Comparison of ENCODE assay signal across 8 cellular contexts in the genomic region with DNA sequence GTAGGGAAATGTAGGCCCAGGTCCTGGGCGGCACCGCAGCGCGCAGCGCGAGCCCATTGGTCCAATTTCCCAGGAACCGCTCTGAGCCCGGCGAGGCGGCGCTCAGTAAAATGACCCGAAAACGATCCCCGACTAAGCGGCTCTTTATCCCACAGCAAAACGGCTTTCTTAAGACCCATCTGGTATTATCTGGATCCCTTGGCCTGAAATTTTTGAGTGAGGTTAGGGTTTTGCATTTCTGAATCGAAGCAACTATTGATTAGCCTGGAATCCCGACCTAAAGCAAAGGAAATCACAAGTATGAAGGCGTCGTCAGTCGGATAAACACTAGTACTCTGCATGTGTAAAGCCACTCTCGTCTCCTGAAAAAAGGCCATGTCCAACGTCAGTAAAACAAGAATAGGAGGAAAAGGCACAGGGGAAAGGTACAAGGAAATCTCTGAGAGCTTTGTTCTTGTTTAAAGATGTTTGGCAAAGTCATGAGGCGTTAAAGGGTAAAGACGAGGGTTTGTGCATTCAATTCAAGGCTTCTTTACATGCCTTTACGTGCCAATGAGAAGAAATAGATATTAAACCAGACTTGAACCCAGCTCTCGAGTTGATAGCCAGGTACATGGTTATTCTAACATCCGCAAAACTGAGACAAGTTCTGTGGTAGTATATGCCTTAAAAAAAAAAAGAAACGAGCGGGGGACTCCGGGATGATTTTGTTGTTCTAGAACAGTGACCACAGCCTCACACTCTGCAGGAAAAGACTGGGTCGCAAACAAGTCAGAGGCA. TPM values are rescaled to one million over a fixed set of nuclear protein-coding genes. Genes with fewer than 3 reads are reported as not detected.
DNase-seq lines count a peak whose midpoint lies in the region; ATAC-seq, FAIRE-seq and TF ChIP-seq lines count a peak whose summit lies in the region.

No MANE protein-coding gene starts in this region.

- H3K9me3 Mint-ChIP-seq in Caco-2 (ENCODE audit: unreplicated experiment): no peaks in the 10 kb centered on the region

- H4K91ac ChIP-seq in mesenchymal stem cell (ENCODE audit: low read length): peak overlapping the region; percentile 73

- CTCF ChIA-PET in Caco-2 (lab: Charles Lee) (interaction anchor here (0.8 to 7.7 kb wide), 7 partner anchors 12 to 147 kb away, joined by 3 to 241 read pairs (median 11); partner anchors contain the start of genes AP5B1, CCDC85B, FIBP and KAT5), GM12878 (lab: Yijun Ruan, JAX) (interaction anchor here (0.8 to 5.7 kb wide), 14 partner anchors 12 to 220 kb away, joined by 3 to 146 read pairs (median 4); partner anchors contain the start of genes CCDC85B, EFEMP2, FIBP and KAT5)

- H3K36me3 ChIP-seq in Caco-2 (ENCODE audit: control insufficient read depth, insufficient read depth, low read length): peaks cover 6% of the 10 kb centered on the region; the same call in 1 of the 2 replicates
- peaks cover 49% of the 10 kb centered on the region for H3K36me3 ChIP-seq in HUES64 (ENCODE audit: insufficient read depth, low read length)
- H3K36me3 ChIP-seq in GM12878 (ENCODE audit: control insufficient read depth in 2 of 2, insufficient read depth in 2 of 2, low read length in 1 of 2): peaks cover 29 to 36% of the 10 kb centered on the region in 2 experiments; a peak in 3 of 4 replicates
- H3K36me3 ChIP-seq in mesenchymal stem cell (ENCODE audit: control insufficient read depth in 1 of 2, insufficient read depth in 2 of 2, low read depth in 1 of 2, low read length in 2 of 2): peaks cover 46 to 48% of the 10 kb centered on the region in 2 experiments

- H4K8ac ChIP-seq in mesenchymal stem cell (ENCODE audit: low read length): peak overlapping the region; percentile 35

- H3K9ac ChIP-seq in HUES64 (ENCODE audit: low read depth, low read length): peak overlapping the region; percentile 96
- peak overlapping the region; percentile 97 for H3K9ac ChIP-seq in GM12878 (ENCODE audit: control insufficient read depth, insufficient read depth, low read length)
- peak overlapping the region; percentile 94 for H3K9ac ChIP-seq in mesenchymal stem cell (ENCODE audit: low read length)

- H3K27me3 Mint-ChIP-seq in Caco-2 (ENCODE audit: insufficient read depth, unreplicated experiment): no peaks in the 10 kb centered on the region

- 1% methylated on average over 32 of the region's 32 CpGs for WGBS in HUES64
- under 1% methylated on average over 32 of the region's 32 CpGs for WGBS in GM12878 (ENCODE audit: insufficient coverage, insufficient replicate concordance, low lambda C conversion rate, missing lambda C conversion rate)
- WGBS in mesenchymal stem cell: 1% methylated on average over 21 of the region's 32 CpGs

- no peak for TF ChIP-seq POLR2A in GM12878 (IDR thresholded peaks at IDR 0.05; ENCODE audit: low read depth, low read length)

- H3K4ac ChIP-seq in mesenchymal stem cell (ENCODE audit: low read depth in 1 of 2, low read length in 2 of 2): peak overlapping the region; percentile 52 to 63

- H3K27ac ChIP-seq in HUES64 (ENCODE audit: low read depth, low read length): peak overlapping the region; percentile 96
- peak overlapping the region; percentile 100 for H3K27ac ChIP-seq in GM12878 (ENCODE audit: control insufficient read depth, insufficient read depth)
- peak overlapping the region; percentile 97 for H3K27ac ChIP-seq in mesenchymal stem cell (ENCODE audit: low read length, poor library complexity, severe bottlenecking)

- intact Hi-C loops in Caco-2 (cut with micrococcal nuclease; ENCODE audit: unreplicated experiment): loop anchor here (1.0 to 5.0 kb wide), 3 partner anchors 40 to 206 kb away; partner anchors contain the start of gene KAT5
- intact Hi-C loops in GM12878 (cut with micrococcal nuclease; ENCODE audit: unreplicated experiment): loop anchor here (1.0 to 5.0 kb wide), 4 partner anchors 30 to 195 kb away; partner anchors contain the start of genes BANF1, EIF1AD, FIBP and SF3B2

- peaks cover 21% of the 10 kb centered on the region for H4K20me1 ChIP-seq in GM12878 (ENCODE audit: control insufficient read depth, insufficient read depth)

- POLR2A ChIA-PET in Caco-2 (lab: Charles Lee): interaction anchor here (0.5 to 3.0 kb wide), 25 partner anchors 7 to 271 kb away, joined by 3 to 43 read pairs (median 6); partner anchors contain the start of genes CCDC85B, FIBP, KAT5 and RELA
- POLR2A ChIA-PET in GM12878 (lab: Charles Lee): interaction anchor here (0.6 to 5.6 kb wide), 21 partner anchors 10 to 277 kb away, joined by 3 to 155 read pairs (median 5); partner anchors contain the start of genes BANF1, CCDC85B, EFEMP2 and EIF1AD

- SMC1A ChIA-PET in GM12878 (lab: Charles Lee; ENCODE audit: uncharacterized antibody, unreplicated experiment): interaction anchor here (1.4 to 4.3 kb wide), 6 partner anchors 12 to 205 kb away, joined by 3 to 52 read pairs (median 10); partner anchors contain the start of genes CCDC85B, FIBP and KAT5

- H3K4me1 ChIP-seq in Caco-2: peaks cover 15% of the 10 kb centered on the region
- H3K4me1 ChIP-seq in HUES64 (ENCODE audit: insufficient read depth, low read length): peaks cover 7% of the 10 kb centered on the region
- peaks cover 25% of the 10 kb centered on the region for H3K4me1 ChIP-seq in GM12878 (ENCODE audit: control insufficient read depth, insufficient read depth, low read length)
- peaks cover 45% of the 10 kb centered on the region for H3K4me1 ChIP-seq in mesenchymal stem cell (ENCODE audit: control insufficient read depth, insufficient read depth, low read depth, low read length)

- BruUV-seq in Caco-2 (replicated peaks; lab: Mats Ljungman, UMichigan): no TSS peak
- BruUV-seq in GM12878 (replicated peaks; lab: Mats Ljungman, UMichigan): no TSS peak

- H3K27me3 ChIP-seq in Caco-2 (replicated peaks; ENCODE audit: control insufficient read depth, insufficient read depth, low read length): no peaks in the 10 kb centered on the region
- no peaks in the 10 kb centered on the region for H3K27me3 ChIP-seq in HUES64 (ENCODE audit: insufficient read depth, low read length)
- H3K27me3 ChIP-seq in GM12878 (replicated peaks in 1 of 2; ENCODE audit: control insufficient read depth in 2 of 2, insufficient read depth in 2 of 2, low read length in 1 of 2): no peaks in the 10 kb centered on the region
- H3K27me3 ChIP-seq in mesenchymal stem cell (ENCODE audit: control insufficient read depth in 1 of 2, insufficient read depth in 1 of 2, low read length in 2 of 2): no peaks in the 10 kb centered on the region

- H3K4me1 Mint-ChIP-seq in Caco-2 (ENCODE audit: low read depth, unreplicated experiment): peaks cover 37% of the 10 kb centered on the region

- no peak for DNase-seq in Caco-2
- DNase-seq in GM12878 (ENCODE audit: low read depth, low spot score): no peak
- no peak for DNase-seq in mesenchymal stem cell
- no peak for DNase-seq in stimulated activated CD4-positive, alpha-beta T cell treated with anti-CD3 and anti-CD28 coated beads, Interleukin-12 subunit alpha, Interleukin-12 subunit beta, amount 100 ng/mL, for 4 hours
- no peak for DNase-seq in stimulated activated CD4-positive, alpha-beta T cell treated with anti-CD3 and anti-CD28 coated beads, Interleukin-4, amount 100 ng/mL, for 24 hours
- DNase-seq in GOT3 (lab: John Stamatoyannopoulos, UW): no peak
- DNase-seq in effector CD4-positive, alpha-beta T cell: no peak

- in situ Hi-C loops in GM12878 (cut with MboI): loop anchor here (25.0 kb wide), 1 partner anchor 1621 kb away; the partner anchor contains the start of genes DNAJC4, FKBP2, NUDT22 and PPP1R14B

- peak overlapping the region; percentile 58 for H2BK120ac ChIP-seq in mesenchymal stem cell (ENCODE audit: low read depth, low read length)

- no peak for FAIRE-seq in GM12878 (lab: Jason Lieb, UNC)

- no peak for ATAC-seq in GM12878

- H2AFZ ChIP-seq in GM12878 (ENCODE audit: control insufficient read depth, low read depth, low read length): peak overlapping the region; percentile 78
- no peak overlapping the region for H2AFZ ChIP-seq in mesenchymal stem cell (ENCODE audit: low read depth, low read length)

- peaks cover 67% of the 10 kb centered on the region for H3K79me2 ChIP-seq in GM12878 (ENCODE audit: control insufficient read depth, insufficient read depth, low read length)

- peak overlapping the region; percentile 74 to 77 for H3K18ac ChIP-seq in mesenchymal stem cell (ENCODE audit: low read depth in 1 of 2, low read length in 2 of 2)

- H3K4me2 ChIP-seq in GM12878 (ENCODE audit: control insufficient read depth, insufficient read depth): peak overlapping the region; percentile 99
- peak overlapping the region; percentile 72 for H3K4me2 ChIP-seq in mesenchymal stem cell (ENCODE audit: low read length, poor library complexity, severe bottlenecking)

- no peaks in the 10 kb centered on the region for H3K9me3 ChIP-seq in Caco-2
- no peaks in the 10 kb centered on the region for H3K9me3 ChIP-seq in HUES64 (ENCODE audit: insufficient read depth, low read depth, low read length)
- H3K9me3 ChIP-seq in GM12878 (replicated peaks; ENCODE audit: control insufficient read depth, insufficient read depth, low read length): no peaks in the 10 kb centered on the region; the same call in 2 of the 3 replicates
- H3K9me3 ChIP-seq in mesenchymal stem cell (ENCODE audit: control insufficient read depth, low read length): no peaks in the 10 kb centered on the region

- peak overlapping the region; percentile 87 for H3K4me3 ChIP-seq in Caco-2 (ENCODE audit: low read depth, low read length)
- peak overlapping the region; percentile 96 for H3K4me3 ChIP-seq in HUES64 (ENCODE audit: low read length)
- H3K4me3 ChIP-seq in GM12878: peak overlapping the region; percentile 76
- peak overlapping the region; percentile 49 to 94 for H3K4me3 ChIP-seq in mesenchymal stem cell (ENCODE audit: insufficient read depth in 1 of 2, low read depth in 1 of 2, low read length in 2 of 2)

- no peak overlapping the region for H2BK15ac ChIP-seq in mesenchymal stem cell (ENCODE audit: low read depth, poor library complexity, severe bottlenecking)

- H2BK5ac ChIP-seq in mesenchymal stem cell (ENCODE audit: low read depth, low read length, poor library complexity, severe bottlenecking): peak overlapping the region; percentile 54

- H3K27ac Mint-ChIP-seq in Caco-2 (ENCODE audit: unreplicated experiment): peak overlapping the region; percentile 95

- no peak for TF ChIP-seq EP300 in GM12878 (IDR thresholded peaks at IDR 0.05; ENCODE audit: borderline replicate concordance in 1 of 2, control insufficient read depth in 1 of 2, low read depth in 2 of 2, low read length in 2 of 2)

- H3K36me3 Mint-ChIP-seq in Caco-2 (ENCODE audit: insufficient read depth, unreplicated experiment): peaks cover 81% of the 10 kb centered on the region

- H3K4me3 Mint-ChIP-seq in Caco-2 (ENCODE audit: unreplicated experiment): peak overlapping the region; percentile 97

- H2AK5ac ChIP-seq in mesenchymal stem cell (ENCODE audit: low read length, severe bottlenecking): peak overlapping the region; percentile 17

- peak overlapping the region in 1 of 2 experiments; percentile 70 for H2BK12ac ChIP-seq in mesenchymal stem cell (ENCODE audit: low read length in 2 of 2)

- RAD21 ChIA-PET in GM12878 (lab: Charles Lee; ENCODE audit: unreplicated experiment): interaction anchor here (1.3 to 5.0 kb wide), 6 partner anchors 13 to 277 kb away, joined by 3 to 76 read pairs (median 4); partner anchors contain the start of genes CCDC85B, FIBP and KAT5

- H3K23ac ChIP-seq in mesenchymal stem cell (ENCODE audit: low read length in 2 of 2): no peak overlapping the region

- H3K14ac ChIP-seq in mesenchymal stem cell (ENCODE audit: low read length in 2 of 2): no peak overlapping the region

- no peak for TF ChIP-seq CTCF in Caco-2 (IDR thresholded peaks at IDR 0.05; ENCODE audit: insufficient read depth in 1 of 2, low read depth in 1 of 2, low read length in 1 of 2, severe bottlenecking in 1 of 2, unreplicated experiment in 1 of 2)
- no peak for TF ChIP-seq CTCF in GM12878 (IDR thresholded peaks at IDR 0.05 in 2 of 3, conservative IDR thresholded peaks at IDR 0.05 in 1 of 3; ENCODE audit: control insufficient read depth in 2 of 3, extremely low read depth in 1 of 3, insufficient read depth in 1 of 3, low read depth in 3 of 3, low read length in 3 of 3)

- peaks cover 6% of the 10 kb centered on the region for H3K79me1 ChIP-seq in mesenchymal stem cell (replicated peaks; ENCODE audit: low read length, poor library complexity, severe bottlenecking)

- TF ChIP-seq RAD21 in GM12878 (IDR thresholded peaks at IDR 0.05; ENCODE audit: insufficient read depth, low read depth, low read length): no peak

RNA-seq across cellular contexts. Expression of gene CFL1, which starts 0.6 kb away (rescaled TPM):
- total RNA-seq in Caco-2 (2022) (960 and 1,056 TPM in 2 replicates), GM12878 (2014; rRNA removed) (1,600 and 1,643 TPM in 2 replicates), GM12878 (2014; rRNA removed; fragmentation: Illumina TruSeq; extraction: Trizol) (1,098 and 1,149 TPM in 2 replicates), GM12878 (2021) (1,426 and 1,431 TPM in 2 replicates)
- polyA plus RNA-seq in HUES64 (2013, experiment 1 of 2): 962 TPM
- 1,000 TPM for polyA plus RNA-seq in HUES64 (2013, experiment 2 of 2)
- total RNA-seq in GM12878 (2013; cell fraction: nucleolus; rRNA removed): 119 and 124 TPM in 2 replicates
- 247 TPM for polyA plus RNA-seq in GM12878 (2011; ENCODE audit: low read depth)
- polyA plus RNA-seq in GM12878 (2011; rRNA removed) (575 and 895 TPM in 2 replicates), GM12878 (2014; fragmentation: Illumina TruSeq; extraction: Trizol) (1,149 and 1,571 TPM in 2 replicates), GM12878 (2014; fragmentation: Nextera tagmentation; extraction: Ambion mirVana) (100 to 1,000 TPM; 164 to 462 TPM), GM12878 (2014; rRNA removed) (1,518 and 1,569 TPM in 2 replicates), GM12878 (2016; fragmentation: Nextera tagmentation; extraction: Ambion mirVana) (1,000 to 10,000 TPM; 2,798 to 2,994 TPM)
- 1,927 and 2,763 TPM in 2 replicates for polyA plus RNA-seq in GM12878 (2011; cell fraction: cytosol; rRNA removed)
- 600 and 985 TPM in 2 replicates for polyA plus RNA-seq in GM12878 (2011; cell fraction: nucleus; rRNA removed)
- polyA plus RNA-seq in GM12878 (2012): 689 and 822 TPM in 2 replicates
- polyA minus RNA-seq in GM12878 (2011; rRNA and poly(A)+ RNA removed): 1,157 and 1,210 TPM in 2 replicates
- 404 and 512 TPM in 2 replicates for polyA minus RNA-seq in GM12878 (2011; cell fraction: cytosol; rRNA and poly(A)+ RNA removed)
- polyA minus RNA-seq in GM12878 (2011; cell fraction: nucleus; rRNA and poly(A)+ RNA removed): 202 and 320 TPM in 2 replicates
- polyA plus RNA-seq in mesenchymal stem cell (2013, experiment 1 of 2): 1,234 TPM
- 1,236 TPM for polyA plus RNA-seq in mesenchymal stem cell (2013, experiment 2 of 2)

RNA-seq across cellular contexts. Expression of gene MUS81, which starts 1.7 kb away (rescaled TPM):
- total RNA-seq in Caco-2 (2022) (74.1 and 74.6 TPM in 2 replicates), GM12878 (2014; rRNA removed) (59.1 and 67.7 TPM in 2 replicates), GM12878 (2014; rRNA removed; fragmentation: Illumina TruSeq; extraction: Trizol) (32.4 and 33.0 TPM in 2 replicates), GM12878 (2021) (68.5 and 76.1 TPM in 2 replicates)
- 36.5 TPM for polyA plus RNA-seq in HUES64 (2013, experiment 1 of 2)
- polyA plus RNA-seq in HUES64 (2013, experiment 2 of 2): 33.3 TPM
- total RNA-seq in GM12878 (2013; cell fraction: nucleolus; rRNA removed): 82.3 and 89.8 TPM in 2 replicates
- 30.8 TPM for polyA plus RNA-seq in GM12878 (2011; ENCODE audit: low read depth)
- polyA plus RNA-seq in GM12878 (2011; rRNA removed) (28.8 and 39.3 TPM in 2 replicates), GM12878 (2014; fragmentation: Illumina TruSeq; extraction: Trizol) (10.7 and 31.9 TPM in 2 replicates), GM12878 (2014; fragmentation: Nextera tagmentation; extraction: Ambion mirVana) (10 to 100 TPM; 11.8 to 22.9 TPM), GM12878 (2014; rRNA removed) (70.7 and 81.2 TPM in 2 replicates), GM12878 (2016; fragmentation: Nextera tagmentation; extraction: Ambion mirVana) (10 to 100 TPM; 57.6 to 65.1 TPM)
- 28.2 and 51.3 TPM in 2 replicates for polyA plus RNA-seq in GM12878 (2011; cell fraction: cytosol; rRNA removed)
- 432 and 473 TPM in 2 replicates for polyA plus RNA-seq in GM12878 (2011; cell fraction: nucleus; rRNA removed)
- polyA plus RNA-seq in GM12878 (2012): 50.1 and 67.1 TPM in 2 replicates
- 17.4 and 36.6 TPM in 2 replicates for polyA minus RNA-seq in GM12878 (2011; rRNA and poly(A)+ RNA removed)
- 15.3 and 20.6 TPM in 2 replicates for polyA minus RNA-seq in GM12878 (2011; cell fraction: cytosol; rRNA and poly(A)+ RNA removed)
- 98.3 and 150 TPM in 2 replicates for polyA minus RNA-seq in GM12878 (2011; cell fraction: nucleus; rRNA and poly(A)+ RNA removed)
- 36.8 TPM for polyA plus RNA-seq in mesenchymal stem cell (2013, experiment 1 of 2)
- 36.2 TPM for polyA plus RNA-seq in mesenchymal stem cell (2013, experiment 2 of 2)

RNA-seq across cellular contexts. Expression of gene EFEMP2, which starts 14.1 kb away (rescaled TPM):
- total RNA-seq in Caco-2 (2022) (1.3 and 1.4 TPM in 2 replicates), GM12878 (2014; rRNA removed) (2.3 and 2.6 TPM in 2 replicates), GM12878 (2014; rRNA removed; fragmentation: Illumina TruSeq; extraction: Trizol) (0.94 and 1.7 TPM in 2 replicates), GM12878 (2021) (2.3 and 2.4 TPM in 2 replicates)
- 12.4 TPM for polyA plus RNA-seq in HUES64 (2013, experiment 1 of 2)
- polyA plus RNA-seq in HUES64 (2013, experiment 2 of 2): 15.3 TPM
- total RNA-seq in GM12878 (2013; cell fraction: nucleolus; rRNA removed): 26.4 and 31.8 TPM in 2 replicates
- polyA plus RNA-seq in GM12878 (2011; ENCODE audit: low read depth): 9.0 TPM
- polyA plus RNA-seq in GM12878 (2011; rRNA removed) (8.5 and 13.2 TPM in 2 replicates), GM12878 (2014; fragmentation: Illumina TruSeq; extraction: Trizol) (0.96 and 1.3 TPM in 2 replicates), GM12878 (2014; fragmentation: Nextera tagmentation; extraction: Ambion mirVana) (under 1 TPM in 1 of 2 experiments, not detected in 1; 0.24 TPM), GM12878 (2014; rRNA removed) (3.0 and 3.5 TPM in 2 replicates), GM12878 (2016; fragmentation: Nextera tagmentation; extraction: Ambion mirVana) (1 to 10 TPM in 1 of 2 experiments, under 1 TPM in 1; 0.70 to 1.3 TPM)
- polyA plus RNA-seq in GM12878 (2011; cell fraction: cytosol; rRNA removed): 16.1 and 19.3 TPM in 2 replicates
- 122 and 196 TPM in 2 replicates for polyA plus RNA-seq in GM12878 (2011; cell fraction: nucleus; rRNA removed)
- 17.5 and 18.5 TPM in 2 replicates for polyA plus RNA-seq in GM12878 (2012)
- 3.0 and 9.8 TPM in 2 replicates for polyA minus RNA-seq in GM12878 (2011; rRNA and poly(A)+ RNA removed)
- 1.1 and 1.3 TPM in 2 replicates for polyA minus RNA-seq in GM12878 (2011; cell fraction: cytosol; rRNA and poly(A)+ RNA removed)
- polyA minus RNA-seq in GM12878 (2011; cell fraction: nucleus; rRNA and poly(A)+ RNA removed): 18.9 and 19.9 TPM in 2 replicates
- polyA plus RNA-seq in mesenchymal stem cell (2013, experiment 1 of 2): 306 TPM
- 314 TPM for polyA plus RNA-seq in mesenchymal stem cell (2013, experiment 2 of 2)

RNA-seq across cellular contexts. Expression of gene CTSW, which starts 21.1 kb away (rescaled TPM):
- total RNA-seq in Caco-2 (2022) (not detected in 2 replicates), GM12878 (2014; rRNA removed) (1.4 and 2.9 TPM in 2 replicates), GM12878 (2014; rRNA removed; fragmentation: Illumina TruSeq; extraction: Trizol) (1.5 and 1.7 TPM in 2 replicates), GM12878 (2021) (1.5 and 1.9 TPM in 2 replicates)
- polyA plus RNA-seq in HUES64 (2013, experiment 1 of 2): not detected
- not detected for polyA plus RNA-seq in HUES64 (2013, experiment 2 of 2)
- total RNA-seq in GM12878 (2013; cell fraction: nucleolus; rRNA removed): not detected in 2 replicates
- 0.35 TPM for polyA plus RNA-seq in GM12878 (2011; ENCODE audit: low read depth)
- polyA plus RNA-seq in GM12878 (2011; rRNA removed) (7.0 and 12.0 TPM in 2 replicates), GM12878 (2014; fragmentation: Illumina TruSeq; extraction: Trizol) (0.43 and 1.7 TPM in 2 replicates), GM12878 (2014; fragmentation: Nextera tagmentation; extraction: Ambion mirVana) (1 to 10 TPM in 1 of 2 experiments, under 1 TPM in 1; 0.53 to 1.6 TPM), GM12878 (2014; rRNA removed) (1.7 and 3.3 TPM in 2 replicates), GM12878 (2016; fragmentation: Nextera tagmentation; extraction: Ambion mirVana) (1 to 10 TPM in 1 of 2 experiments, under 1 TPM in 1; 0.92 to 1.1 TPM)
- 16.2 and 18.8 TPM in 2 replicates for polyA plus RNA-seq in GM12878 (2011; cell fraction: cytosol; rRNA removed)
- polyA plus RNA-seq in GM12878 (2011; cell fraction: nucleus; rRNA removed): 9.2 and 16.3 TPM in 2 replicates
- polyA plus RNA-seq in GM12878 (2012): 0.74 and 1.0 TPM in 2 replicates
- polyA minus RNA-seq in GM12878 (2011; rRNA and poly(A)+ RNA removed): 8.3 and 16.4 TPM in 2 replicates
- polyA minus RNA-seq in GM12878 (2011; cell fraction: cytosol; rRNA and poly(A)+ RNA removed): 4.3 and 4.5 TPM in 2 replicates
- 3.0 and 5.2 TPM in 2 replicates for polyA minus RNA-seq in GM12878 (2011; cell fraction: nucleus; rRNA and poly(A)+ RNA removed)
- polyA plus RNA-seq in mesenchymal stem cell (2013, experiment 1 of 2): 0.11 TPM
- polyA plus RNA-seq in mesenchymal stem cell (2013, experiment 2 of 2): not detected

RNA-seq across cellular contexts. Expression of gene SNX32, which starts 24.8 kb away (rescaled TPM):
- total RNA-seq in Caco-2 (2022) (not detected in 2 replicates), GM12878 (2014; rRNA removed) (0.11 and 0.54 TPM in 2 replicates), GM12878 (2014; rRNA removed; fragmentation: Illumina TruSeq; extraction: Trizol) (not detected in 2 replicates), GM12878 (2021) (0.16 and 0.41 TPM in 2 replicates)
- 1.00 TPM for polyA plus RNA-seq in HUES64 (2013, experiment 1 of 2)
- polyA plus RNA-seq in HUES64 (2013, experiment 2 of 2): 1.7 TPM
- total RNA-seq in GM12878 (2013; cell fraction: nucleolus; rRNA removed): 0.51 and 0.54 TPM in 2 replicates
- polyA plus RNA-seq in GM12878 (2011; ENCODE audit: low read depth): 0.96 TPM
- polyA plus RNA-seq in GM12878 (2011; rRNA removed) (0.05 TPM in 1 of 2 replicates, not detected in the other), GM12878 (2014; fragmentation: Illumina TruSeq; extraction: Trizol) (0.21 TPM in 1 of 2 replicates, not detected in the other), GM12878 (2014; fragmentation: Nextera tagmentation; extraction: Ambion mirVana) (under 1 TPM; 0.04 to 0.06 TPM), GM12878 (2014; rRNA removed) (0.10 and 0.36 TPM in 2 replicates), GM12878 (2016; fragmentation: Nextera tagmentation; extraction: Ambion mirVana) (1 to 10 TPM in 1 of 2 experiments, under 1 TPM in 1; 0.67 to 1.5 TPM)
- polyA plus RNA-seq in GM12878 (2011; cell fraction: cytosol; rRNA removed): 0.08 and 0.10 TPM in 2 replicates
- polyA plus RNA-seq in GM12878 (2011; cell fraction: nucleus; rRNA removed): 0.57 and 0.93 TPM in 2 replicates
- polyA plus RNA-seq in GM12878 (2012): 1.5 TPM in 2 replicates
- polyA minus RNA-seq in GM12878 (2011; rRNA and poly(A)+ RNA removed): not detected in 2 replicates
- polyA minus RNA-seq in GM12878 (2011; cell fraction: cytosol; rRNA and poly(A)+ RNA removed): not detected in 2 replicates
- polyA minus RNA-seq in GM12878 (2011; cell fraction: nucleus; rRNA and poly(A)+ RNA removed): 0.19 and 0.24 TPM in 2 replicates
- 0.66 TPM for polyA plus RNA-seq in mesenchymal stem cell (2013, experiment 1 of 2)
- 0.48 TPM for polyA plus RNA-seq in mesenchymal stem cell (2013, experiment 2 of 2)
